ENCODE assay signal across 9 cellular contexts in the genomic region with DNA sequence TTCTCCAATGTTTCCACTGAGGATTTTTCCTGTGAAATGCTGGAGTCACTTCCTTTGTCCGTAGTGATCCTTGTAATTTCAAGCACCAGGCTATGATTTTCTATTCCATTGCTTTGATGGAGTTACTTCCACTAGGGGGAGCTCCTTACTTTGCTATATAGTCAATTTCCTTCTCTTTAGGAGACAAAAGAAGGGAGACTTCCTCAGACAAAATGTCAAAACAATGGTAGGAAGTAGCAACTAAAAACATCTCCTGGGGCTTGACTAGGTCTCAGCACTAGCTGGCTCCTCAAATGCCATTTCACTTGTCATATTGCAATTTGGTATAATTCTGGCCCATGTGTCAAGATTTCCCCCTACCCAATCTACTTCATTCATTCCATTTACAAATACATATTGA. TPM values are rescaled to one million over a fixed set of nuclear protein-coding genes. Genes with fewer than 3 reads are reported as not detected.
DNase-seq lines count a peak whose midpoint lies in the region; ATAC-seq and TF ChIP-seq lines count a peak whose summit lies in the region.
"Had no signal": no experiment of that assay in that cellular context is flagged by ENCODE, and none has a peak within 500 bp of the region (broad histone marks: within the 10 kb centered on the region; RNA-seq: fewer than 3 reads in every experiment).

No MANE protein-coding gene starts in this region.

- no TSS peak for BruUV-seq in PC-9 (replicated peaks; lab: Mats Ljungman, UMichigan)

- DNase-seq in EL (peak; percentile 32), PC-9 (peak in 1 of 2 experiments; percentile 59), epidermal melanocyte (ENCODE audit: insufficient read length, low spot score) (peak; percentile 22)
- peak in 4 of 10 donors; percentile 7 to 56 (median 52) for DNase-seq in naive thymus-derived CD8-positive, alpha-beta T cell
- no peak for DNase-seq in T-helper 2 cell treated with Interferon-gamma antibody and Interleukin-4, amounts not matched to agents 5 μg/mL and 100 μg/mL, for 36 hours (ENCODE audit: low spot score)
- DNase-seq in stimulated activated CD4-positive, alpha-beta T cell treated with anti-CD3 and anti-CD28 coated beads, Interleukin-4, amount 100 ng/mL, for 4 hours: no peak
- DNase-seq in activated effector memory CD4-positive, alpha-beta T cell treated with Interleukin-2 at 50 U/mL for 16 hours: no peak
- DNase-seq: activated B cell treated with CpG ODN at 0.5 μM for 24 hours had no signal

- CTCF ChIA-PET in PC-9 (lab: Charles Lee): interaction anchor here (0.6 to 1.2 kb wide), 4 partner anchors 9 to 300 kb away, joined by 3 to 18 read pairs (median 4); no protein-coding TSS in a partner anchor

- no peaks in the 10 kb centered on the region for H3K27me3 ChIP-seq in PC-9 (ENCODE audit: insufficient read depth, low read depth)

- peak; percentile 36 to 47 for ATAC-seq in naive thymus-derived CD8-positive, alpha-beta T cell

- H3K27ac ChIP-seq in PC-9: no peak overlapping the region

- H4K20me1 ChIP-seq in PC-9 (ENCODE audit: insufficient read depth): no peaks in the 10 kb centered on the region

- H3K4me1 ChIP-seq in PC-9 (replicated peaks; ENCODE audit: insufficient read depth): no peaks in the 10 kb centered on the region

- H3K9me3 Mint-ChIP-seq in naive thymus-derived CD8-positive, alpha-beta T cell: no peaks in the 10 kb centered on the region
- H3K9me3 Mint-ChIP-seq in T-helper 2 cell treated with Interferon-gamma antibody and Interleukin-4, amounts not matched to agents 5 μg/mL and 100 μg/mL, for 36 hours: no peaks in the 10 kb centered on the region
- H3K9me3 Mint-ChIP-seq: activated B cell treated with CpG ODN at 0.5 μM for 24 hours had no signal

- no peak overlapping the region for H3K27ac Mint-ChIP-seq in naive thymus-derived CD8-positive, alpha-beta T cell
- no peak overlapping the region for H3K27ac Mint-ChIP-seq in T-helper 2 cell treated with Interferon-gamma antibody and Interleukin-4, amounts not matched to agents 5 μg/mL and 100 μg/mL, for 36 hours
- H3K27ac Mint-ChIP-seq: activated B cell treated with CpG ODN at 0.5 μM for 24 hours had no signal

- no peak overlapping the region for H3K4me3 Mint-ChIP-seq in naive thymus-derived CD8-positive, alpha-beta T cell
- H3K4me3 Mint-ChIP-seq in T-helper 2 cell treated with Interferon-gamma antibody and Interleukin-4, amounts not matched to agents 5 μg/mL and 100 μg/mL, for 36 hours: no peak overlapping the region
- H3K4me3 Mint-ChIP-seq: activated B cell treated with CpG ODN at 0.5 μM for 24 hours had no signal

- TF ChIP-seq CTCF in LNCAP (IDR thresholded peaks at IDR 0.05) (peak; percentile 49), PC-9 (conservative IDR thresholded peaks at IDR 0.05) (peak; percentile 85)

- H3K4me1 Mint-ChIP-seq in naive thymus-derived CD8-positive, alpha-beta T cell: no peaks in the 10 kb centered on the region
- no peaks in the 10 kb centered on the region for H3K4me1 Mint-ChIP-seq in T-helper 2 cell treated with Interferon-gamma antibody and Interleukin-4, amounts not matched to agents 5 μg/mL and 100 μg/mL, for 36 hours (ENCODE audit: low read depth)
- H3K4me1 Mint-ChIP-seq: activated B cell treated with CpG ODN at 0.5 μM for 24 hours had no signal

- intact Hi-C loops in PC-9 (cut with micrococcal nuclease; ENCODE audit: unreplicated experiment): loop anchor here (1.0 to 10.0 kb wide), 4 partner anchors 157 to 667 kb away; no protein-coding TSS in a partner anchor

- H3K27me3 Mint-ChIP-seq in naive thymus-derived CD8-positive, alpha-beta T cell: peaks cover 0 to 3% (median 1%) of the 10 kb centered on the region in 5 donors
- no peaks in the 10 kb centered on the region for H3K27me3 Mint-ChIP-seq in T-helper 2 cell treated with Interferon-gamma antibody and Interleukin-4, amounts not matched to agents 5 μg/mL and 100 μg/mL, for 36 hours (ENCODE audit: low read depth)
- H3K27me3 Mint-ChIP-seq: activated B cell treated with CpG ODN at 0.5 μM for 24 hours had no signal

- H3K9me3 ChIP-seq in PC-9 (ENCODE audit: insufficient read depth, low read depth): no peaks in the 10 kb centered on the region

- H2AFZ ChIP-seq in PC-9: no peak overlapping the region

- no peak overlapping the region for H3K4me3 ChIP-seq in PC-9

- H3F3A ChIP-seq in PC-9 (ENCODE audit: insufficient read depth, low read depth): no peaks in the 10 kb centered on the region

- H3K36me3 Mint-ChIP-seq in naive thymus-derived CD8-positive, alpha-beta T cell: no peaks in the 10 kb centered on the region
- no peaks in the 10 kb centered on the region for H3K36me3 Mint-ChIP-seq in T-helper 2 cell treated with Interferon-gamma antibody and Interleukin-4, amounts not matched to agents 5 μg/mL and 100 μg/mL, for 36 hours (ENCODE audit: low read depth)

- no peaks in the 10 kb centered on the region for H3K36me3 ChIP-seq in PC-9 (ENCODE audit: low read depth)

- POLR2A ChIA-PET in PC-9 (lab: Charles Lee; ENCODE audit: unreplicated experiment): no interaction called here
- POLR2A ChIA-PET in naive thymus-derived CD8-positive, alpha-beta T cell (lab: Charles Lee): no interaction called here

- H3K79me2 ChIP-seq in PC-9 (ENCODE audit: low read depth): no peaks in the 10 kb centered on the region

- no peaks in the 10 kb centered on the region for H3K9me2 ChIP-seq in PC-9 (ENCODE audit: insufficient read depth)

- no peak overlapping the region for H3K4me2 ChIP-seq in PC-9

RNA-seq across cellular contexts. Expression of a gene that starts 24.1 kb away (rescaled TPM):
- not detected in 2 replicates for total RNA-seq in PC-9 (2021)
- under 1 TPM in 1 of 2 experiments, not detected in 1; 0.26 TPM for total RNA-seq in naive thymus-derived CD8-positive, alpha-beta T cell
- polyA plus RNA-seq in naive thymus-derived CD8-positive, alpha-beta T cell: 1 to 10 TPM in 1 of 3 donors, under 1 TPM in 1, not detected in 1; 0.50 to 1.6 TPM
- total RNA-seq: activated B cell treated with CpG ODN at 0.5 μM for 24 hours had no signal

Comparison
In these comparisons a context has a peak if more than half of its experiments do, and no peak if none do; other contexts are left out.
1. DNase-seq: peak in EL (single experiment) and epidermal melanocyte (single experiment); none in T-helper 2 cell treated with Interferon-gamma antibody and Interleukin-4, amounts not matched to agents 5 μg/mL and 100 μg/mL, for 36 hours (single experiment), stimulated activated CD4-positive, alpha-beta T cell treated with anti-CD3 and anti-CD28 coated beads, Interleukin-4, amount 100 ng/mL, for 4 hours (0 of 2) and activated effector memory CD4-positive, alpha-beta T cell treated with Interleukin-2 at 50 U/mL for 16 hours (single experiment).